Comparison of ENCODE assay signal across 8 cellular contexts in the genomic region with DNA sequence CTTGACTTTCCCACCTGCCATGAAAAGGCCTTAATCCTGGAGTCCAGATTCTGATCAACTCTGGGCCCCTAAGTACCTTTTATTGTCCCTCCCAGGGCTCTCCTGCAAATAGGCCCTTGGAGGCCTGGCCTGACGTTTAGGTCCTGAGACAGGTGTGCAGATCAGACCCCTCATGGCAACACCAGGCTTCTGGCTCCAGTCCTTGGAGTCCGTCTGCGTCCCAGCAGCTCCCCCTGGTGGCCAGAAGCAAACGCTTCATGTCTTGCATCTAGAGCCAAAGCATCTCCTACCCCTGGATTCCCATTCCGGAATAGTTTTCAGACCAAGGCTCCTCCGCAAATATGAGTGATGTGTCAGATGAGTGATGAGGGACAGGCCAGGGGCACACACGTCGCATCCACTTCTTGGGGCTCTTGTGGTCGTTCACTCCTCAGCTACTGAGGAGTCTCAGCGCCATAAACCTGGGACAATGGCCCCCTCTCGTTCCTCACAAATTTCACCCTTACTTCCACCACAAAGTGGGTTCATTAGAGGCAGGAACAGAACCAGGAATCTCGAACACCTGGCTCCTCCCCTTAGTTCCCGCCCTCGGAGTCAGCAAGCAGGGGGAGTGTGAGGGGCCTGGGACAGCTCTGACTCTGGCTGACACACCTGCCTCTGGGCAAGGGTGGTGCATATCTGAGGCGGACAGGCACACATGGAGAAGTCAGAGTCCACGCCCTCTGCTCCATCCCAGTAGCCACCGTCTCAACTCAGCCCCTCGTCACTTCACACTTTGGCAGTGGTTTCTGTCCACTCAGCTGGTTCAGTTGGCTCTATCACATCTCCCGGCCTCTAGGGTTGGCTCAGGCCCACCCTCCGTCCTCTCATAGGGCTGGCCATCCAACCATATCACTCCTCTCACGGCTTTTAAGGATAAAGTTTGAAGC.
DNase-seq lines count a peak whose midpoint lies in the region; ATAC-seq lines count a peak whose summit lies in the region.

No MANE protein-coding gene starts in this region.

- intact Hi-C loops in left cardiac atrium (cut with DNase I), result loop anchor here (1.0 to 10.0 kb wide), 3 partner anchors 163 to 475 kb away; no protein-coding TSS in a partner anchor

- no peaks in the 10 kb centered on the region for H3K36me3 Mint-ChIP-seq in T-helper 17 cell (ENCODE audit: low read depth)

- no peaks in the 10 kb centered on the region for H3K27me3 Mint-ChIP-seq in T-helper 17 cell

- H3K9me3 ChIP-seq in T-helper 17 cell (ENCODE audit: control insufficient read depth, low read length, poor library complexity, severe bottlenecking), result no peaks in the 10 kb centered on the region

- no peak overlapping the region for H3K27ac Mint-ChIP-seq in T-helper 17 cell

- H3K4me1 Mint-ChIP-seq in T-helper 17 cell, result peaks cover 8% of the 10 kb centered on the region

- no peak overlapping the region for H3K4me3 Mint-ChIP-seq in T-helper 17 cell

- DNase-seq in AG08395 (ENCODE audit: low spot score) (peak; percentile 82), NCI-H146 treated with DMSO at 0.1 percent for 48 hours (lab: John Stamatoyannopoulos, UW; ENCODE audit: unreplicated experiment) (peak; percentile 68), T-helper 17 cell (peak; percentile 60 to 72 (median 61)), amniotic epithelial cell (ENCODE audit: low read depth) (peak; percentile 57), left cardiac atrium (peak; percentile 81), putamen (ENCODE audit: low spot score) (peak; percentile 53)

- peak; percentile 82 for ATAC-seq in GM21390 (IDR thresholded peaks at IDR 0.05; ENCODE audit: unreplicated experiment)
- ATAC-seq in T-helper 17 cell, result peak; percentile 73
- ATAC-seq in left cardiac atrium, result peak; percentile 78 to 87
- no peak for ATAC-seq in GM19467 (IDR thresholded peaks at IDR 0.05; ENCODE audit: unreplicated experiment)
